In genomic region chr5:122153774-122154173, GRCh38 we compare ENCODE assay signal across 1 cellular context.
A peak's percentile ranks its signal among the peaks of the same experiment; 100 is the strongest.
TF ChIP-seq lines count a peak whose summit lies in the region.

No MANE protein-coding gene starts in this region.

TF ChIP-seq in K562, 482 proteins besides CTCF, POLR2A, EP300 and RAD21:
- TF ChIP-seq ZNF12 (CRISPR knock-in tag; IDR thresholded peaks at IDR 0.05), result no peak
- TF ChIP-seq RBM22 (IDR thresholded peaks at IDR 0.05; ENCODE audit: low read depth, low read length, poor library complexity, severe bottlenecking), result no peak
- TF ChIP-seq BCOR (IDR thresholded peaks at IDR 0.05), result no peak
- TF ChIP-seq CHCHD3 (CRISPR knock-in tag; IDR thresholded peaks at IDR 0.05), result no peak
- TF ChIP-seq SPI1 (IDR thresholded peaks at IDR 0.05; ENCODE audit: borderline replicate concordance, low read depth, low read length), result peak; percentile 82
- TF ChIP-seq ZBTB11 (CRISPR knock-in tag; IDR thresholded peaks at IDR 0.05), result no peak
- TF ChIP-seq BACH1 (tag; IDR thresholded peaks at IDR 0.05), result no peak
- TF ChIP-seq MAX (CRISPR knock-in tag; IDR thresholded peaks at IDR 0.05), result no peak
- no peak for TF ChIP-seq ZNF316 (IDR thresholded peaks at IDR 0.05)
- peak; percentile 20; the same call in 1 of the 2 replicates for TF ChIP-seq TEAD4 (IDR thresholded peaks at IDR 0.05; ENCODE audit: low read length)
- TF ChIP-seq TEAD4 (CRISPR knock-in tag; IDR thresholded peaks at IDR 0.05; ENCODE audit: borderline replicate concordance), result no peak
- no peak for TF ChIP-seq ZFPM2 (CRISPR knock-in tag; IDR thresholded peaks at IDR 0.05)
- no peak for TF ChIP-seq ZBTB9 (CRISPR knock-in tag; IDR thresholded peaks at IDR 0.05)
- no peak for TF ChIP-seq SMAD3 (CRISPR knock-in tag; conservative IDR thresholded peaks at IDR 0.05)
- TF ChIP-seq NR2F6 (CRISPR knock-in tag; IDR thresholded peaks at IDR 0.05), result no peak
- TF ChIP-seq PTBP1 (IDR thresholded peaks at IDR 0.05; ENCODE audit: low read depth, low read length), result no peak
- TF ChIP-seq ZFX (CRISPR knock-in tag; IDR thresholded peaks at IDR 0.05), result 0 out of 2 replicates have a peak, but pooled peaks have one; percentile 26
- TF ChIP-seq ZNF766 (CRISPR knock-in tag; conservative IDR thresholded peaks at IDR 0.05), result no peak
- no peak for TF ChIP-seq ZNF407 (IDR thresholded peaks at IDR 0.05; ENCODE audit: low read depth)
- no peak for TF ChIP-seq IFI16 (CRISPR knock-in tag; IDR thresholded peaks at IDR 0.05)
